Comparison of ENCODE assay signal across 11 cellular contexts in genomic region chr1:18921506-18922251, GRCh38. TPM values are rescaled to one million over a fixed set of nuclear protein-coding genes. Genes with fewer than 3 reads are reported as not detected.
DNase-seq lines count a peak whose midpoint lies in the region; ATAC-seq and TF ChIP-seq lines count a peak whose summit lies in the region.
"Had no signal": no experiment of that assay in that cellular context is flagged by ENCODE, and none has a peak within 500 bp of the region (broad histone marks: within the 10 kb centered on the region; RNA-seq: fewer than 3 reads in every experiment).

No MANE protein-coding gene starts in this region.

- H3K9me3 Mint-ChIP-seq in activated CD4-positive, alpha-beta T cell treated with anti-CD3 and anti-CD28 coated beads for 36 hours (ENCODE audit: low read depth) = peaks cover 2% of the 10 kb centered on the region
- no peaks in the 10 kb centered on the region for H3K9me3 Mint-ChIP-seq in activated CD4-positive, alpha-beta memory T cell treated with anti-CD3 and anti-CD28 coated beads, Interleukin-2, amount 10 ng/mL, durations not matched to agents 7 days and 5 days
- H3K9me3 Mint-ChIP-seq: WTC11 had no signal

- TF ChIP-seq CTCF in upper lobe of left lung (IDR thresholded peaks at IDR 0.05) = peak in 1 of 6 experiments; percentile 31

- POLR2A ChIA-PET in activated CD4-positive, alpha-beta T cell treated with anti-CD3 and anti-CD28 coated beads for 36 hours (lab: Charles Lee) = no interaction called here
- POLR2A ChIA-PET in activated CD4-positive, alpha-beta memory T cell treated with anti-CD3 and anti-CD28 coated beads, Interleukin-2, amount 10 ng/mL, durations not matched to agents 7 days and 5 days (lab: Charles Lee) = interaction anchor here (1.5 to 11.5 kb wide), 2 partner anchors 8 to 32 kb away, joined by 4 to 414 read pairs; partner anchors contain the start of gene IFFO2

- H3K4me3 ChIP-seq in mucosa of rectum (ENCODE audit: low read length in 2 of 2) (no peak overlapping the region), upper lobe of left lung (no peak overlapping the region)

- H3K9me3 ChIP-seq in mucosa of rectum (ENCODE audit: control insufficient read depth in 2 of 2, low read length in 2 of 2) (no peaks in the 10 kb centered on the region), upper lobe of left lung (no peaks in the 10 kb centered on the region)

- H3K27ac ChIP-seq in mucosa of rectum (ENCODE audit: low read depth in 2 of 2, low read length in 2 of 2) = peak overlapping the region; percentile 53 to 77
- peak overlapping the region; percentile 61 to 91 (median 88) for H3K27ac ChIP-seq in upper lobe of left lung

- H3K27ac Mint-ChIP-seq in activated CD4-positive, alpha-beta T cell treated with anti-CD3 and anti-CD28 coated beads for 36 hours = peak overlapping the region; percentile 19
- H3K27ac Mint-ChIP-seq in activated CD4-positive, alpha-beta memory T cell treated with anti-CD3 and anti-CD28 coated beads, Interleukin-2, amount 10 ng/mL, durations not matched to agents 7 days and 5 days = no peak overlapping the region
- H3K27ac Mint-ChIP-seq: WTC11 had no signal

- H3K36me3 ChIP-seq in mucosa of rectum (ENCODE audit: control insufficient read depth in 2 of 2, insufficient read depth in 2 of 2, low read length in 2 of 2) = peaks cover 5 to 11% of the 10 kb centered on the region in 2 donors
- peaks cover 0 to 34% (median 14%) of the 10 kb centered on the region in 4 donors for H3K36me3 ChIP-seq in upper lobe of left lung

- no peaks in the 10 kb centered on the region for H3K27me3 Mint-ChIP-seq in activated CD4-positive, alpha-beta T cell treated with anti-CD3 and anti-CD28 coated beads for 36 hours
- no peaks in the 10 kb centered on the region for H3K27me3 Mint-ChIP-seq in activated CD4-positive, alpha-beta memory T cell treated with anti-CD3 and anti-CD28 coated beads, Interleukin-2, amount 10 ng/mL, durations not matched to agents 7 days and 5 days

- H3K4me1 ChIP-seq in mucosa of rectum (ENCODE audit: control insufficient read depth in 2 of 2, insufficient read depth in 2 of 2, low read length in 2 of 2) (peaks cover 19 to 20% of the 10 kb centered on the region in 2 donors), upper lobe of left lung (peaks cover 40 to 52% (median 47%) of the 10 kb centered on the region in 4 donors)

- no peak for DNase-seq in activated CD4-positive, alpha-beta T cell treated with anti-CD3 and anti-CD28 coated beads for 36 hours
- DNase-seq in activated CD4-positive, alpha-beta T cell treated with anti-CD3 and anti-CD28 coated beads, Interleukin-2, amount 50 U/mL, for 4 hours = no peak
- DNase-seq in dermis blood vessel endothelial cell = peak; percentile 62
- no peak for DNase-seq in upper lobe of left lung
- no peak for DNase-seq in NCI-H1694 (lab: John Stamatoyannopoulos, UW)
- DNase-seq in stimulated activated CD4-positive, alpha-beta T cell treated with anti-CD3 and anti-CD28 coated beads, Interleukin-2, amount 100 ng/mL, for 24 hours = no peak
- no peak for DNase-seq in activated CD4-positive, alpha-beta memory T cell treated with anti-CD3 and anti-CD28 coated beads, Interleukin-2, amount 10 ng/mL, durations not matched to agents 7 days and 5 days
- DNase-seq: AML-193, H7 had no signal

- CTCF ChIA-PET in activated CD4-positive, alpha-beta T cell treated with anti-CD3 and anti-CD28 coated beads for 36 hours (lab: Charles Lee) = interaction anchor here (0.6 to 8.2 kb wide), 7 partner anchors 8 to 168 kb away, joined by 3 to 62 read pairs (median 4); no protein-coding TSS in a partner anchor
- CTCF ChIA-PET in activated CD4-positive, alpha-beta memory T cell treated with anti-CD3 and anti-CD28 coated beads, Interleukin-2, amount 10 ng/mL, durations not matched to agents 7 days and 5 days (lab: Charles Lee) = interaction anchor here (0.8 to 8.4 kb wide), 5 partner anchors 8 to 192 kb away, joined by 3 to 89 read pairs (median 7); no protein-coding TSS in a partner anchor

- no peaks in the 10 kb centered on the region for H3K27me3 ChIP-seq in mucosa of rectum (ENCODE audit: control insufficient read depth in 2 of 2, insufficient read depth in 2 of 2, low read length in 2 of 2)
- no peaks in the 10 kb centered on the region for H3K27me3 ChIP-seq in upper lobe of left lung

- intact Hi-C loops in activated CD4-positive, alpha-beta T cell treated with anti-CD3 and anti-CD28 coated beads for 36 hours (cut with DNase I, micrococcal nuclease) = loop anchor here in 1 of 2 experiments (10.0 kb wide), 1 partner anchor 1487 kb away; the partner anchor contains the start of gene RCC2

- peaks cover 18% of the 10 kb centered on the region for H3K36me3 Mint-ChIP-seq in activated CD4-positive, alpha-beta T cell treated with anti-CD3 and anti-CD28 coated beads for 36 hours (ENCODE audit: low read depth)
- H3K36me3 Mint-ChIP-seq in activated CD4-positive, alpha-beta memory T cell treated with anti-CD3 and anti-CD28 coated beads, Interleukin-2, amount 10 ng/mL, durations not matched to agents 7 days and 5 days (ENCODE audit: low read depth) = peaks cover 5% of the 10 kb centered on the region
- H3K36me3 Mint-ChIP-seq: WTC11 had no signal

- H3K4me1 Mint-ChIP-seq in activated CD4-positive, alpha-beta T cell treated with anti-CD3 and anti-CD28 coated beads for 36 hours = peaks cover 49% of the 10 kb centered on the region
- peaks cover 39% of the 10 kb centered on the region for H3K4me1 Mint-ChIP-seq in activated CD4-positive, alpha-beta memory T cell treated with anti-CD3 and anti-CD28 coated beads, Interleukin-2, amount 10 ng/mL, durations not matched to agents 7 days and 5 days

- no peak overlapping the region for H3K4me3 Mint-ChIP-seq in activated CD4-positive, alpha-beta T cell treated with anti-CD3 and anti-CD28 coated beads for 36 hours
- H3K4me3 Mint-ChIP-seq in activated CD4-positive, alpha-beta memory T cell treated with anti-CD3 and anti-CD28 coated beads, Interleukin-2, amount 10 ng/mL, durations not matched to agents 7 days and 5 days = no peak overlapping the region
- H3K4me3 Mint-ChIP-seq: WTC11 had no signal

- TF ChIP-seq POLR2A in upper lobe of left lung (IDR thresholded peaks at IDR 0.05) = no peak

- WGBS in upper lobe of left lung, 2 donors = 70 to 79% methylated on average over 17 of the region's 17 CpGs

- H3K9ac ChIP-seq in mucosa of rectum (ENCODE audit: low read depth in 1 of 2, low read length in 2 of 2) = peak overlapping the region in 1 of 2 donors; percentile 52

- no peak for ATAC-seq in activated CD4-positive, alpha-beta T cell treated with anti-CD3 and anti-CD28 coated beads for 36 hours
- no peak for ATAC-seq in upper lobe of left lung (ENCODE audit: low FRiP score in 2 of 2)
- ATAC-seq: WTC11 had no signal

- TF ChIP-seq EP300 in upper lobe of left lung (IDR thresholded peaks at IDR 0.05) = no peak

RNA-seq across cellular contexts. Expression of gene ALDH4A1, which starts 19.3 kb away (rescaled TPM):
- 1 to 10 TPM; 4.4 to 5.8 TPM for total RNA-seq in activated CD4-positive, alpha-beta T cell treated with anti-CD3 and anti-CD28 coated beads for 36 hours
- total RNA-seq in dermis blood vessel endothelial cell (17.8 and 27.9 TPM in 2 replicates), upper lobe of left lung (10 to 100 TPM in 5 of 6 donors, 1 to 10 TPM in 1; 5.7 to 13.4 (median 11.5) TPM)
- 1 to 10 TPM; 3.3 to 3.7 TPM for total RNA-seq in activated CD4-positive, alpha-beta memory T cell treated with anti-CD3 and anti-CD28 coated beads, Interleukin-2, amount 10 ng/mL, durations not matched to agents 7 days and 5 days

RNA-seq across cellular contexts. Expression of gene IFFO2, which starts 34.8 kb away (rescaled TPM):
- 10 to 100 TPM; 48.3 to 62.7 TPM for total RNA-seq in activated CD4-positive, alpha-beta T cell treated with anti-CD3 and anti-CD28 coated beads for 36 hours
- total RNA-seq in dermis blood vessel endothelial cell (10.1 and 12.6 TPM in 2 replicates), upper lobe of left lung (10 to 100 TPM in 3 of 6 donors, 1 to 10 TPM in 3; 9.2 to 19.3 (median 11.0) TPM)
- 10 to 100 TPM; 19.9 to 22.7 TPM for total RNA-seq in activated CD4-positive, alpha-beta memory T cell treated with anti-CD3 and anti-CD28 coated beads, Interleukin-2, amount 10 ng/mL, durations not matched to agents 7 days and 5 days
